2 cellular contexts compared by ENCODE assay signal in the genomic region with DNA sequence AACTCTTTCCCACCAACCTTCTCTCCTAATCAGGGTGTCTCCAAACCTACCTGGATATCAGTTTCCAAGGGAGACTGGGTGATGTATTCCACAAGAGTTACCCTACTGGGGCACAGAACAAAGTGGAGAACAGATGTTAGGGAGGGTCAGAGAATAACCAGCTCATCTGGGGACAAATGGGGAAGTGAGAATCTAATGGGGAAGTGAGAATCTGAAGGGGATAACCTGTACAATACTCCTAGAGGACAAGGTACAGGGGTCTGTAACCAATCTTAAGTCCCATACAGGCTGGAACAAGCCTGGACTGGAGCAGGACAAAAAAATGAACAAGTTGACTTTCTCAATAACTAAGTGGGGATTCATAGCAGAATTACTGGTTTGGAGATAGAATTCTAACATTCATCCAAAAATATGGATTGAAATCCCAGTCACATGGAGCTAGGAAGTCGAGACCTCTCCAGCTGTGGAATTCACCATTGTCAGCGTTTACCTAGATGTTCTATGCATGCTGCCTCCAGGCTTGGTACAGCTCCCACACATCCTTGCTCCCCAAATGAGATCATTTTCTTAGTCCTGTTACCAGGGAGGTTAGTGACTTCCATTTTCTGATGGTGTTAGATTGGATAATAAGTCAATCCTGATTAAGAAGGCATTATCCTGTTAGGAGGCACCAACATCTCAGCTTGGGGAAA.
TF ChIP-seq lines count a peak whose summit lies in the region.

No MANE protein-coding gene starts in this region.

TF ChIP-seq in HepG2, 621 proteins besides CTCF, POLR2A, EP300 and RAD21 (continued from another document):
- TF ChIP-seq, protein P1, sequence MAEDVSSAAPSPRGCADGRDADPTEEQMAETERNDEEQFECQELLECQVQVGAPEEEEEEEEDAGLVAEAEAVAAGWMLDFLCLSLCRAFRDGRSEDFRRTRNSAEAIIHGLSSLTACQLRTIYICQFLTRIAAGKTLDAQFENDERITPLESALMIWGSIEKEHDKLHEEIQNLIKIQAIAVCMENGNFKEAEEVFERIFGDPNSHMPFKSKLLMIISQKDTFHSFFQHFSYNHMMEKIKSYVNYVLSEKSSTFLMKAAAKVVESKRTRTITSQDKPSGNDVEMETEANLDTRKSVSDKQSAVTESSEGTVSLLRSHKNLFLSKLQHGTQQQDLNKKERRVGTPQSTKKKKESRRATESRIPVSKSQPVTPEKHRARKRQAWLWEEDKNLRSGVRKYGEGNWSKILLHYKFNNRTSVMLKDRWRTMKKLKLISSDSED (CRISPR knock-in tag; IDR thresholded peaks at IDR 0.05): no peak

TF ChIP-seq in WTC11, 78 proteins besides CTCF, POLR2A, EP300 and RAD21 (continued from another document):
- TF ChIP-seq, protein P2, sequence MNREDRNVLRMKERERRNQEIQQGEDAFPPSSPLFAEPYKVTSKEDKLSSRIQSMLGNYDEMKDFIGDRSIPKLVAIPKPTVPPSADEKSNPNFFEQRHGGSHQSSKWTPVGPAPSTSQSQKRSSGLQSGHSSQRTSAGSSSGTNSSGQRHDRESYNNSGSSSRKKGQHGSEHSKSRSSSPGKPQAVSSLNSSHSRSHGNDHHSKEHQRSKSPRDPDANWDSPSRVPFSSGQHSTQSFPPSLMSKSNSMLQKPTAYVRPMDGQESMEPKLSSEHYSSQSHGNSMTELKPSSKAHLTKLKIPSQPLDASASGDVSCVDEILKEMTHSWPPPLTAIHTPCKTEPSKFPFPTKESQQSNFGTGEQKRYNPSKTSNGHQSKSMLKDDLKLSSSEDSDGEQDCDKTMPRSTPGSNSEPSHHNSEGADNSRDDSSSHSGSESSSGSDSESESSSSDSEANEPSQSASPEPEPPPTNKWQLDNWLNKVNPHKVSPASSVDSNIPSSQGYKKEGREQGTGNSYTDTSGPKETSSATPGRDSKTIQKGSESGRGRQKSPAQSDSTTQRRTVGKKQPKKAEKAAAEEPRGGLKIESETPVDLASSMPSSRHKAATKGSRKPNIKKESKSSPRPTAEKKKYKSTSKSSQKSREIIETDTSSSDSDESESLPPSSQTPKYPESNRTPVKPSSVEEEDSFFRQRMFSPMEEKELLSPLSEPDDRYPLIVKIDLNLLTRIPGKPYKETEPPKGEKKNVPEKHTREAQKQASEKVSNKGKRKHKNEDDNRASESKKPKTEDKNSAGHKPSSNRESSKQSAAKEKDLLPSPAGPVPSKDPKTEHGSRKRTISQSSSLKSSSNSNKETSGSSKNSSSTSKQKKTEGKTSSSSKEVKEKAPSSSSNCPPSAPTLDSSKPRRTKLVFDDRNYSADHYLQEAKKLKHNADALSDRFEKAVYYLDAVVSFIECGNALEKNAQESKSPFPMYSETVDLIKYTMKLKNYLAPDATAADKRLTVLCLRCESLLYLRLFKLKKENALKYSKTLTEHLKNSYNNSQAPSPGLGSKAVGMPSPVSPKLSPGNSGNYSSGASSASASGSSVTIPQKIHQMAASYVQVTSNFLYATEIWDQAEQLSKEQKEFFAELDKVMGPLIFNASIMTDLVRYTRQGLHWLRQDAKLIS (CRISPR knock-in tag; IDR thresholded peaks at IDR 0.05; ENCODE audit: borderline replicate concordance): no peak
- TF ChIP-seq, protein P3, sequence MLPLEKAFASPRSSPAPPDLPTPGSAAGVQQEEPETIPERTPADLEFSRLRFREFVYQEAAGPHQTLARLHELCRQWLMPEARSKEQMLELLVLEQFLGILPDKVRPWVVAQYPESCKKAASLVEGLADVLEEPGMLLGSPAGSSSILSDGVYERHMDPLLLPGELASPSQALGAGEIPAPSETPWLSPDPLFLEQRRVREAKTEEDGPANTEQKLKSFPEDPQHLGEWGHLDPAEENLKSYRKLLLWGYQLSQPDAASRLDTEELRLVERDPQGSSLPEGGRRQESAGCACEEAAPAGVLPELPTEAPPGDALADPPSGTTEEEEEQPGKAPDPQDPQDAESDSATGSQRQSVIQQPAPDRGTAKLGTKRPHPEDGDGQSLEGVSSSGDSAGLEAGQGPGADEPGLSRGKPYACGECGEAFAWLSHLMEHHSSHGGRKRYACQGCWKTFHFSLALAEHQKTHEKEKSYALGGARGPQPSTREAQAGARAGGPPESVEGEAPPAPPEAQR (CRISPR knock-in tag; IDR thresholded peaks at IDR 0.05): no peak
- TF ChIP-seq CREM (CRISPR knock-in tag; IDR thresholded peaks at IDR 0.05): no peak
